ENCODE assay signal across 17 cellular contexts in the genomic region with DNA sequence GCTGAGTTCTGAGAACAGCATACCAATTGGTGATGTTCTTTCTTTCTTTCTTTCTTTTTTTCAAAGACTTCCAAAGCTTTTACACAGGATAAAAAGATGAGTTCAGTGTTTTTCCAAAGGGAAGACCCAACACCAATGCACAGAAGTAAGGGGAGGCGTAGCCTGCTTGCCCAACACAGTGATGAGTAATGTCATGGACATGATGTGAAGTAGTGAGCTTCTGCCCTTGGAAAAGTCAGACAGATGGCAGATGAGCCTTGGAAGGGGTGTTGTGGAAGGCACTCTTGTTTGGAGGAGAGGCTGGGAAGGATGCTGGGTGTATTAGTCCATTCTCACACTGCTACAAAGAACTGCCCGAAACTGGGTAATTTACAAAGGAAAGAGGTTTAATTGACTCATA. TPM values are rescaled to one million over a fixed set of nuclear protein-coding genes. Genes with fewer than 3 reads are reported as not detected.
DNase-seq lines count a peak whose midpoint lies in the region; ATAC-seq and TF ChIP-seq lines count a peak whose summit lies in the region.
"Had no signal": no experiment of that assay in that cellular context is flagged by ENCODE, and none has a peak within 500 bp of the region (broad histone marks: within the 10 kb centered on the region; RNA-seq: fewer than 3 reads in every experiment).

No MANE protein-coding gene starts in this region.

- H3K4me1 ChIP-seq in skeletal muscle tissue (ENCODE audit: control insufficient read depth in 3 of 3, insufficient read depth in 3 of 3, low read length in 3 of 3) = peaks cover 11 to 26% (median 13%) of the 10 kb centered on the region in 3 donors

- TF ChIP-seq CTCF in VCaP (conservative IDR thresholded peaks at IDR 0.05) = no peak

- no peaks in the 10 kb centered on the region for H3K9me3 Mint-ChIP-seq in activated T-helper 1 cell treated with anti-CD3 and anti-CD28 coated beads, Interleukin-12 subunit alpha, Interleukin-12 subunit beta, Interleukin-2, Interleukin-4 antibody, amounts not matched to agents 30 ng/mL and 10 ng/mL and 1 ng/mL, durations not matched to agents 14 hours and 24 hours and 36 hours
- H3K9me3 Mint-ChIP-seq: activated naive CD4-positive, alpha-beta T cell treated with anti-CD3 and anti-CD28 coated beads, Interleukin-2, amount 10 ng/mL, durations not matched to agents 7 days and 5 days; CD8-positive, alpha-beta T cell; natural killer cell had no signal

- peaks cover 2% of the 10 kb centered on the region for H3K36me3 Mint-ChIP-seq in activated T-helper 1 cell treated with anti-CD3 and anti-CD28 coated beads, Interleukin-12 subunit alpha, Interleukin-12 subunit beta, Interleukin-2, Interleukin-4 antibody, amounts not matched to agents 30 ng/mL and 10 ng/mL and 1 ng/mL, durations not matched to agents 14 hours and 24 hours and 36 hours (ENCODE audit: low read depth)
- H3K36me3 Mint-ChIP-seq: CD8-positive, alpha-beta T cell; natural killer cell had no signal

- H3K9me3 ChIP-seq in skeletal muscle tissue (ENCODE audit: control insufficient read depth in 3 of 3, low read length in 3 of 3) = no peaks in the 10 kb centered on the region
- H3K9me3 ChIP-seq: left lung had no signal

- no peak overlapping the region for H3K4me3 Mint-ChIP-seq in activated T-helper 1 cell treated with anti-CD3 and anti-CD28 coated beads, Interleukin-12 subunit alpha, Interleukin-12 subunit beta, Interleukin-2, Interleukin-4 antibody, amounts not matched to agents 30 ng/mL and 10 ng/mL and 1 ng/mL, durations not matched to agents 14 hours and 24 hours and 36 hours
- H3K4me3 Mint-ChIP-seq: activated naive CD4-positive, alpha-beta T cell treated with anti-CD3 and anti-CD28 coated beads, Interleukin-2, amount 10 ng/mL, durations not matched to agents 7 days and 5 days; CD8-positive, alpha-beta T cell; natural killer cell had no signal

- H3K4me1 Mint-ChIP-seq in activated T-helper 1 cell treated with anti-CD3 and anti-CD28 coated beads, Interleukin-12 subunit alpha, Interleukin-12 subunit beta, Interleukin-2, Interleukin-4 antibody, amounts not matched to agents 30 ng/mL and 10 ng/mL and 1 ng/mL, durations not matched to agents 14 hours and 24 hours and 36 hours (ENCODE audit: low read depth) = peaks cover 36% of the 10 kb centered on the region

- no peaks in the 10 kb centered on the region for H3K27me3 ChIP-seq in skeletal muscle tissue (ENCODE audit: control insufficient read depth in 3 of 3, insufficient read depth in 3 of 3, low read length in 3 of 3)
- H3K27me3 ChIP-seq: left lung had no signal

- H3K4me3 ChIP-seq in skeletal muscle tissue (ENCODE audit: low read length in 3 of 3) = no peak overlapping the region
- H3K4me3 ChIP-seq: left lung had no signal

- H3K27me3 Mint-ChIP-seq in activated T-helper 1 cell treated with anti-CD3 and anti-CD28 coated beads, Interleukin-12 subunit alpha, Interleukin-12 subunit beta, Interleukin-2, Interleukin-4 antibody, amounts not matched to agents 30 ng/mL and 10 ng/mL and 1 ng/mL, durations not matched to agents 14 hours and 24 hours and 36 hours (ENCODE audit: insufficient read depth) = peaks cover 22% of the 10 kb centered on the region

- DNase-seq in ELR (ENCODE audit: low read depth) = peak; percentile 60
- peak; percentile 43 for DNase-seq in fibroblast of gingiva (ENCODE audit: low read depth)
- DNase-seq in medulla oblongata (ENCODE audit: extremely low spot score) = no peak
- DNase-seq in activated T-helper 1 cell treated with anti-CD3 and anti-CD28 coated beads, Interleukin-12 subunit alpha, Interleukin-12 subunit beta, Interleukin-2, Interleukin-4 antibody, amounts not matched to agents 30 ng/mL and 10 ng/mL and 1 ng/mL, durations not matched to agents 14 hours and 24 hours and 36 hours (ENCODE audit: low spot score) = no peak
- DNase-seq: activated naive CD4-positive, alpha-beta T cell treated with anti-CD3 and anti-CD28 coated beads, Interleukin-2, amount 10 ng/mL, durations not matched to agents 7 days and 5 days; CD8-positive, alpha-beta T cell; central memory CD4-positive, alpha-beta T cell; GOT3; hypothalamus; left lung; natural killer cell; NCI-H2227 treated with DMSO at 0.1 percent for 48 hours had no signal

- peak overlapping the region; percentile 93 for H3K27ac ChIP-seq in VCaP
- H3K27ac ChIP-seq in skeletal muscle tissue (ENCODE audit: low read depth, low read length) = peak overlapping the region; percentile 64

- intact Hi-C loops in activated T-helper 1 cell treated with anti-CD3 and anti-CD28 coated beads, Interleukin-12 subunit alpha, Interleukin-12 subunit beta, Interleukin-2, Interleukin-4 antibody, amounts not matched to agents 30 ng/mL and 10 ng/mL and 1 ng/mL, durations not matched to agents 14 hours and 24 hours and 36 hours (cut with micrococcal nuclease) = no loop called here

- H3K36me3 ChIP-seq in skeletal muscle tissue (ENCODE audit: control insufficient read depth in 3 of 3, insufficient read depth in 3 of 3, low read length in 3 of 3) = peaks cover 0 to 10% (median 0%) of the 10 kb centered on the region in 3 donors
- H3K36me3 ChIP-seq: left lung had no signal

- H3K9ac ChIP-seq in skeletal muscle tissue (ENCODE audit: low read depth in 1 of 3, low read length in 3 of 3) = no peak overlapping the region

- H3K27ac Mint-ChIP-seq in activated T-helper 1 cell treated with anti-CD3 and anti-CD28 coated beads, Interleukin-12 subunit alpha, Interleukin-12 subunit beta, Interleukin-2, Interleukin-4 antibody, amounts not matched to agents 30 ng/mL and 10 ng/mL and 1 ng/mL, durations not matched to agents 14 hours and 24 hours and 36 hours = no peak overlapping the region
- H3K27ac Mint-ChIP-seq: CD8-positive, alpha-beta T cell; natural killer cell had no signal

- no peak for ATAC-seq in HG02973 (IDR thresholded peaks at IDR 0.05; ENCODE audit: unreplicated experiment)
- ATAC-seq in HG02884 (IDR thresholded peaks at IDR 0.05; ENCODE audit: unreplicated experiment) = no peak
- ATAC-seq: CD8-positive, alpha-beta T cell had no signal

RNA-seq across cellular contexts. Expression of a gene that starts 12.7 kb away (rescaled TPM):
- 15.7 TPM for total RNA-seq in skeletal muscle tissue
- 3.5 and 5.1 TPM in 2 replicates for total RNA-seq in activated T-helper 1 cell treated with anti-CD3 and anti-CD28 coated beads, Interleukin-12 subunit alpha, Interleukin-12 subunit beta, Interleukin-2, Interleukin-4 antibody, amounts not matched to agents 30 ng/mL and 10 ng/mL and 1 ng/mL, durations not matched to agents 14 hours and 24 hours and 36 hours

RNA-seq across cellular contexts. Expression of a gene that starts 46.5 kb away (rescaled TPM):
- 1.0 TPM for total RNA-seq in skeletal muscle tissue
- total RNA-seq in activated T-helper 1 cell treated with anti-CD3 and anti-CD28 coated beads, Interleukin-12 subunit alpha, Interleukin-12 subunit beta, Interleukin-2, Interleukin-4 antibody, amounts not matched to agents 30 ng/mL and 10 ng/mL and 1 ng/mL, durations not matched to agents 14 hours and 24 hours and 36 hours = not detected in 2 replicates
- total RNA-seq: CD8-positive, alpha-beta T cell; natural killer cell; temporal lobe had no signal

Comparison
In these comparisons a context has a peak if more than half of its experiments do, and no peak if none do; other contexts are left out.
1. DNase-seq: peak in ELR (single experiment) and fibroblast of gingiva (single experiment); none in medulla oblongata (single experiment) and activated T-helper 1 cell treated with anti-CD3 and anti-CD28 coated beads, Interleukin-12 subunit alpha, Interleukin-12 subunit beta, Interleukin-2, Interleukin-4 antibody, amounts not matched to agents 30 ng/mL and 10 ng/mL and 1 ng/mL, durations not matched to agents 14 hours and 24 hours and 36 hours (single experiment).